In the genomic region with DNA sequence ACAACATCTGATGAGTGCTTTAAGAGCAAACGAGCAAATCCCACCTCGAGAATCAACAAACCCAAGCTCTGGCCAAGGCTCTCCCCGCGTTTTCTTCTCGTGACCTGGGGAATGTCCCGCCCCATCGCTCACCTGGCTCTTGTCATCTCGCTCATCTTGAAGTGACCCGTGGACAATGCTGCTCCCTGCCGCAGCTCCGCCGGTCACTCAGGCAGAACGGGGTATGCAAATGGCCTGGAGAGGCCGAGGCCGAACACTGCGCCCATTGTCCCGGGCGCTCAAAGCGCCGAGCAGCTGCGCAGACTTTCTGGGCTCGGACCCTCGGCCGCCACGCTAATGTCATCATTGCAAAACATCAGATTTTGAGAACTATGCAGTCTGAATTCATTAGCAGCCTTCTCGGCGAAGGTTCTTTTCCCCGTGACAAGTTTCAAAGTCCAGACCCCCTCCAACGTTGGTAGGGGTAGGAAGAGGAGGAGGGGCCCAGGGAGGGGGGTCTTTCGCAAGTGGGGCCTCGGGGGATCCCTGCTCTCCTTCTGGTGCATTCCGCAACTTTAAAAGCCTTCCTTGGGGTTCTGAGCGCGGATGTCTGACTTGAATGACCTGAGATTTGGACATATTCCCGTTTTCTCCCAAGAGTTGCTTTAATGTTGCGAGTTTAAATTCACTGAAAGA, we compare ENCODE assay signal across 1 cellular context.
TF ChIP-seq lines count a peak whose summit lies in the region.

No MANE protein-coding gene starts in this region.

TF ChIP-seq in GM23338, 12 proteins besides CTCF, POLR2A, EP300 and RAD21 (continued from another document):
- TF ChIP-seq, protein P1, sequence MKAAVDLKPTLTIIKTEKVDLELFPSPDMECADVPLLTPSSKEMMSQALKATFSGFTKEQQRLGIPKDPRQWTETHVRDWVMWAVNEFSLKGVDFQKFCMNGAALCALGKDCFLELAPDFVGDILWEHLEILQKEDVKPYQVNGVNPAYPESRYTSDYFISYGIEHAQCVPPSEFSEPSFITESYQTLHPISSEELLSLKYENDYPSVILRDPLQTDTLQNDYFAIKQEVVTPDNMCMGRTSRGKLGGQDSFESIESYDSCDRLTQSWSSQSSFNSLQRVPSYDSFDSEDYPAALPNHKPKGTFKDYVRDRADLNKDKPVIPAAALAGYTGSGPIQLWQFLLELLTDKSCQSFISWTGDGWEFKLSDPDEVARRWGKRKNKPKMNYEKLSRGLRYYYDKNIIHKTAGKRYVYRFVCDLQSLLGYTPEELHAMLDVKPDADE (IDR thresholded peaks at IDR 0.05), result no peak
- TF ChIP-seq CREB1 (CRISPR knock-in tag; IDR thresholded peaks at IDR 0.05; ENCODE audit: low read depth) (no peak), EZH2 (IDR thresholded peaks at IDR 0.05; ENCODE audit: low read depth, unreplicated experiment) (peak; percentile 40)
- TF ChIP-seq, protein P2, sequence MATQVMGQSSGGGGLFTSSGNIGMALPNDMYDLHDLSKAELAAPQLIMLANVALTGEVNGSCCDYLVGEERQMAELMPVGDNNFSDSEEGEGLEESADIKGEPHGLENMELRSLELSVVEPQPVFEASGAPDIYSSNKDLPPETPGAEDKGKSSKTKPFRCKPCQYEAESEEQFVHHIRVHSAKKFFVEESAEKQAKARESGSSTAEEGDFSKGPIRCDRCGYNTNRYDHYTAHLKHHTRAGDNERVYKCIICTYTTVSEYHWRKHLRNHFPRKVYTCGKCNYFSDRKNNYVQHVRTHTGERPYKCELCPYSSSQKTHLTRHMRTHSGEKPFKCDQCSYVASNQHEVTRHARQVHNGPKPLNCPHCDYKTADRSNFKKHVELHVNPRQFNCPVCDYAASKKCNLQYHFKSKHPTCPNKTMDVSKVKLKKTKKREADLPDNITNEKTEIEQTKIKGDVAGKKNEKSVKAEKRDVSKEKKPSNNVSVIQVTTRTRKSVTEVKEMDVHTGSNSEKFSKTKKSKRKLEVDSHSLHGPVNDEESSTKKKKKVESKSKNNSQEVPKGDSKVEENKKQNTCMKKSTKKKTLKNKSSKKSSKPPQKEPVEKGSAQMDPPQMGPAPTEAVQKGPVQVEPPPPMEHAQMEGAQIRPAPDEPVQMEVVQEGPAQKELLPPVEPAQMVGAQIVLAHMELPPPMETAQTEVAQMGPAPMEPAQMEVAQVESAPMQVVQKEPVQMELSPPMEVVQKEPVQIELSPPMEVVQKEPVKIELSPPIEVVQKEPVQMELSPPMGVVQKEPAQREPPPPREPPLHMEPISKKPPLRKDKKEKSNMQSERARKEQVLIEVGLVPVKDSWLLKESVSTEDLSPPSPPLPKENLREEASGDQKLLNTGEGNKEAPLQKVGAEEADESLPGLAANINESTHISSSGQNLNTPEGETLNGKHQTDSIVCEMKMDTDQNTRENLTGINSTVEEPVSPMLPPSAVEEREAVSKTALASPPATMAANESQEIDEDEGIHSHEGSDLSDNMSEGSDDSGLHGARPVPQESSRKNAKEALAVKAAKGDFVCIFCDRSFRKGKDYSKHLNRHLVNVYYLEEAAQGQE (IDR thresholded peaks at IDR 0.05; ENCODE audit: unreplicated experiment), result no peak
